In genomic region chr1:121318636-121319035, GRCh38 we compare ENCODE assay signal across 4 cellular contexts.
A peak's percentile ranks its signal among the peaks of the same experiment; 100 is the strongest.
DNase-seq lines count a peak whose midpoint lies in the region; ATAC-seq, FAIRE-seq and TF ChIP-seq lines count a peak whose summit lies in the region.
"Not testable (repeated sequence)": the region's sequence is repeated elsewhere in the genome, so short reads cannot be mapped to it uniquely, and the experiment has no call there.

No MANE protein-coding gene starts in this region.

- H2BK5ac ChIP-seq in IMR-90 (ENCODE audit: low read depth, low read length, poor library complexity, severe bottlenecking): not testable (repeated sequence)

- H2BK15ac ChIP-seq in IMR-90 (ENCODE audit: low read depth, low read length): not testable (repeated sequence)

- H3K4me3 Mint-ChIP-seq in WTC11: not testable (repeated sequence)

- H3K9me3 ChIP-seq in IMR-90 (ENCODE audit: control insufficient read depth, insufficient read depth, low read length); RWPE2 (ENCODE audit: severe bottlenecking); pancreas: not testable (repeated sequence)

- not testable (repeated sequence) for H4K91ac ChIP-seq in IMR-90 (ENCODE audit: insufficient read depth, low read depth, low read length)

- H3K18ac ChIP-seq in IMR-90 (ENCODE audit: low read depth, low read length): not testable (repeated sequence)

- H3K36me3 Mint-ChIP-seq in WTC11: not testable (repeated sequence)

- CTCF ChIA-PET in IMR-90 (lab: Yijun Ruan, JAX); WTC11 (lab: Charles Lee): not testable (repeated sequence)

- not testable (repeated sequence) for H2AK5ac ChIP-seq in IMR-90 (ENCODE audit: low read depth, low read length)

- intact Hi-C loops in IMR-90 (cut with micrococcal nuclease); pancreas (cut with DNase I): not testable (repeated sequence)

- not testable (repeated sequence) for H3K14ac ChIP-seq in IMR-90 (replicated peaks; ENCODE audit: low read depth, low read length)

- H3K79me1 ChIP-seq in IMR-90 (ENCODE audit: low read depth in 1 of 2, low read length in 2 of 2): not testable (repeated sequence)

- not testable (repeated sequence) for H3K27me3 Mint-ChIP-seq in WTC11 (ENCODE audit: low read depth)

- no CpG with 5 or more reads among the region's 3 CpGs for WGBS in IMR-90 (ENCODE audit: extremely low coverage in 2 of 2, insufficient read length in 1 of 2), 2 experiments
- 11 to 50% methylated on average over 1 to 2 of the region's 3 CpGs for WGBS in pancreas, 2 donors

- not testable (repeated sequence) for H3K27ac Mint-ChIP-seq in WTC11

- H2AFZ ChIP-seq in IMR-90 (replicated peaks; ENCODE audit: low read length, poor library complexity): not testable (repeated sequence)

- not testable (repeated sequence) for TF ChIP-seq CTCF in IMR-90 (conservative IDR thresholded peaks at IDR 0.05; ENCODE audit: low read depth, low read length); RWPE2 (IDR thresholded peaks at IDR 0.05; ENCODE audit: poor library complexity, severe bottlenecking); WTC11 (IDR thresholded peaks at IDR 0.05); pancreas (IDR thresholded peaks at IDR 0.05)

- FAIRE-seq in pancreas (lab: Jason Lieb, UNC): not testable (repeated sequence)

- not testable (repeated sequence) for H2BK20ac ChIP-seq in IMR-90 (ENCODE audit: low read depth, low read length)

- H4K20me1 ChIP-seq in IMR-90 (ENCODE audit: insufficient read depth, low read length): not testable (repeated sequence)

- dilution Hi-C loops in IMR-90 (cut with HindIII; ENCODE audit: low sequenced_read_pairs, unreplicated experiment): not testable (repeated sequence)

- not testable (repeated sequence) for H3K27ac ChIP-seq in IMR-90 (ENCODE audit: insufficient read depth, low read length); RWPE2 (ENCODE audit: poor library complexity, severe bottlenecking); pancreas

- not testable (repeated sequence) for H3K56ac ChIP-seq in IMR-90 (ENCODE audit: extremely low read depth, insufficient read depth, low read length)

- H3K9ac ChIP-seq in IMR-90 (ENCODE audit: low read depth, low read length): not testable (repeated sequence)

- DNase-seq in IMR-90; RWPE2 (ENCODE audit: low spot score); WTC11 (ENCODE audit: low spot score); pancreas: not testable (repeated sequence)

- H4K5ac ChIP-seq in IMR-90 (ENCODE audit: low read depth, low read length): not testable (repeated sequence)

- not testable (repeated sequence) for H3K4ac ChIP-seq in IMR-90 (ENCODE audit: low read depth, low read length)

- H2BK120ac ChIP-seq in IMR-90 (ENCODE audit: low read depth, low read length): not testable (repeated sequence)

- not testable (repeated sequence) for H3K23ac ChIP-seq in IMR-90 (ENCODE audit: low read depth, low read length)

- not testable (repeated sequence) for H3K4me2 ChIP-seq in IMR-90 (ENCODE audit: low read depth, low read length)

- H3K4me1 Mint-ChIP-seq in WTC11: not testable (repeated sequence)

- H3K4me3 ChIP-seq in IMR-90 (ENCODE audit: insufficient read depth, low read depth, low read length); RWPE2 (ENCODE audit: severe bottlenecking); pancreas: not testable (repeated sequence)

- POLR2A ChIA-PET in IMR-90 (lab: Charles Lee; ENCODE audit: unreplicated experiment); WTC11 (lab: Charles Lee): not testable (repeated sequence)

- not testable (repeated sequence) for H3K9me3 Mint-ChIP-seq in WTC11

- ATAC-seq in IMR-90 (ENCODE audit: low read depth): peak; percentile 65
- peak; percentile 12; the same call in 1 of the 3 replicates for ATAC-seq in RWPE2 (ENCODE audit: low read depth)
- peak; percentile 72 for ATAC-seq in WTC11
- ATAC-seq in pancreas: peak in 3 of 4 donors; percentile 19 to 61 (median 46)

- not testable (repeated sequence) for H4K8ac ChIP-seq in IMR-90 (ENCODE audit: low read depth in 2 of 2, low read length in 2 of 2)

- not testable (repeated sequence) for BruUV-seq in IMR-90 (replicated peaks; lab: Mats Ljungman, UMichigan)

- H3K9me1 ChIP-seq in IMR-90 (ENCODE audit: insufficient read depth, low read length): not testable (repeated sequence)

- TF ChIP-seq POLR2A in IMR-90 (IDR thresholded peaks at IDR 0.05; ENCODE audit: low read depth, low read length): not testable (repeated sequence)

- TF ChIP-seq RAD21 in IMR-90 (IDR thresholded peaks at IDR 0.05; ENCODE audit: low read length): not testable (repeated sequence)

- not testable (repeated sequence) for H2AK9ac ChIP-seq in IMR-90 (replicated peaks; ENCODE audit: low read depth, low read length, poor library complexity)

- H3K4me1 ChIP-seq in IMR-90 (ENCODE audit: control insufficient read depth, insufficient read depth, low read length); RWPE2 (ENCODE audit: insufficient read depth, poor library complexity, severe bottlenecking); pancreas: not testable (repeated sequence)

- not testable (repeated sequence) for H3K36me3 ChIP-seq in IMR-90 (ENCODE audit: control insufficient read depth, insufficient read depth, low read length); RWPE2 (ENCODE audit: low read depth); pancreas

- not testable (repeated sequence) for H3K27me3 ChIP-seq in IMR-90 (ENCODE audit: control insufficient read depth, insufficient read depth, low read length); RWPE2 (ENCODE audit: insufficient read depth, poor library complexity, severe bottlenecking); pancreas

- in situ Hi-C loops in IMR-90 (cut with MboI; ENCODE audit: low sequenced_read_pairs): not testable (repeated sequence)

Comparison
In these comparisons a context has a peak if more than half of its experiments do, and no peak if none do; other contexts are left out.
1. ATAC-seq: peak in every context shown above with its lines; median percentile 72 in WTC11; 65 in IMR-90; 46 in pancreas; 12 in RWPE2.